Comparison of ENCODE assay signal across 26 cellular contexts in genomic region chr1:196178083-196178635, GRCh38.
DNase-seq lines count a peak whose midpoint lies in the region; ATAC-seq and TF ChIP-seq lines count a peak whose summit lies in the region.
"Had no signal": no experiment of that assay in that cellular context is flagged by ENCODE, and none has a peak within 500 bp of the region (broad histone marks: within the 10 kb centered on the region; RNA-seq: fewer than 3 reads in every experiment).

No MANE protein-coding gene starts in this region.

- no peak overlapping the region for H3K4me2 ChIP-seq in mesendoderm (ENCODE audit: low read length)

- H3K4me3 Mint-ChIP-seq in CD4-positive, alpha-beta T cell = no peak overlapping the region
- H3K4me3 Mint-ChIP-seq: B cell; natural killer cell; stimulated activated naive CD8-positive, alpha-beta T cell treated with anti-CD3 and anti-CD28 coated beads, Interleukin-15, Interleukin-2, amounts not matched to agents 100 ng/mL and 50 ng/mL, for 24 hours had no signal

- H3K27ac Mint-ChIP-seq in CD4-positive, alpha-beta T cell = no peak overlapping the region
- H3K27ac Mint-ChIP-seq: B cell; natural killer cell; stimulated activated naive CD8-positive, alpha-beta T cell treated with anti-CD3 and anti-CD28 coated beads, Interleukin-15, Interleukin-2, amounts not matched to agents 100 ng/mL and 50 ng/mL, for 24 hours had no signal

- TF ChIP-seq CTCF in epithelial cell of esophagus (IDR thresholded peaks at IDR 0.05; ENCODE audit: insufficient read depth, low read depth, low read length, missing control alignments) = no peak
- no peak for TF ChIP-seq CTCF in CD4-positive, alpha-beta T cell (IDR thresholded peaks at IDR 0.05)

- H3K9me3 Mint-ChIP-seq in CD4-positive, alpha-beta T cell = no peaks in the 10 kb centered on the region

- no peaks in the 10 kb centered on the region for H3K9me3 ChIP-seq in CD4-positive, alpha-beta T cell (ENCODE audit: control insufficient read depth, low read length)
- H3K9me3 ChIP-seq: tibial nerve had no signal

- no peak overlapping the region for H4K5ac ChIP-seq in mesendoderm (ENCODE audit: low read length)

- no peak overlapping the region for H3K4ac ChIP-seq in mesendoderm (ENCODE audit: low read depth, low read length)

- H2AK5ac ChIP-seq in mesendoderm (ENCODE audit: low read length) = no peak overlapping the region

- H3K79me2 ChIP-seq in mesendoderm (ENCODE audit: control insufficient read depth, insufficient read depth, low read length) = no peaks in the 10 kb centered on the region

- H2BK15ac ChIP-seq in mesendoderm (replicated peaks; ENCODE audit: low read depth) = no peak overlapping the region

- no peak overlapping the region for H3K9ac ChIP-seq in mesendoderm (ENCODE audit: low read length)

- no peaks in the 10 kb centered on the region for H3K27me3 Mint-ChIP-seq in CD4-positive, alpha-beta T cell
- H3K27me3 Mint-ChIP-seq: B cell; stimulated activated naive CD8-positive, alpha-beta T cell treated with anti-CD3 and anti-CD28 coated beads, Interleukin-15, Interleukin-2, amounts not matched to agents 100 ng/mL and 50 ng/mL, for 24 hours had no signal

- CTCF ChIA-PET in CD4-positive, alpha-beta T cell (lab: Charles Lee) = no interaction called here

- no peaks in the 10 kb centered on the region for H3K36me3 Mint-ChIP-seq in CD4-positive, alpha-beta T cell (ENCODE audit: low read depth)
- H3K36me3 Mint-ChIP-seq: natural killer cell had no signal

- no peak overlapping the region for H3K27ac ChIP-seq in CD4-positive, alpha-beta T cell (ENCODE audit: low read depth, low read length)
- H3K27ac ChIP-seq in mesendoderm (ENCODE audit: low read depth, low read length) = no peak overlapping the region
- H3K27ac ChIP-seq: tibial nerve had no signal

- DNase-seq in NCI-H1417 (lab: John Stamatoyannopoulos, UW) (peak in 2 of 3 experiments; percentile 13 to 58), NCI-H1417 treated with DMSO at 0.1 percent for 48 hours (lab: John Stamatoyannopoulos, UW) (no peak), M059J (ENCODE audit: low read depth) (peak; percentile 75), epithelial cell of esophagus (ENCODE audit: low read depth) (peak; percentile 34), myocyte (ENCODE audit: low read depth) (peak; percentile 18), posterior vena cava (ENCODE audit: low spot score) (no peak), mesendoderm (no peak)
- no peak for DNase-seq in CD4-positive, alpha-beta T cell
- DNase-seq: 8988T; activated CD4-positive, alpha-beta T cell treated with anti-CD3 and anti-CD28 coated beads, Interleukin-2, amount 50 U/mL, for 4 hours; activated naive CD4-positive, alpha-beta T cell treated with anti-CD3 and anti-CD28 coated beads, Interleukin-2, amount 50 U/mL, for 16 hours; amygdala; caudate nucleus; cortex of kidney; GDM1; MM.1S; natural killer cell; NCI-H146; NCI-H2171; NCI-H524; RPMI8226 had no signal

- no peak overlapping the region for H3K18ac ChIP-seq in mesendoderm (ENCODE audit: low read length)

- no peak overlapping the region for H3K23ac ChIP-seq in mesendoderm (ENCODE audit: low read length)

- no peaks in the 10 kb centered on the region for H3K27me3 ChIP-seq in CD4-positive, alpha-beta T cell (ENCODE audit: control insufficient read depth, insufficient read depth, low read length)
- no peaks in the 10 kb centered on the region for H3K27me3 ChIP-seq in mesendoderm (ENCODE audit: insufficient read depth, low read length, poor library complexity)
- H3K27me3 ChIP-seq: tibial nerve had no signal

- H3K79me1 ChIP-seq in mesendoderm (ENCODE audit: low read length) = no peaks in the 10 kb centered on the region

- no peaks in the 10 kb centered on the region for H3K36me3 ChIP-seq in mesendoderm (ENCODE audit: control insufficient read depth, insufficient read depth, low read length)
- H3K36me3 ChIP-seq: tibial nerve had no signal

- no CpG with 5 or more reads among the region's 3 CpGs for WGBS in mesendoderm (ENCODE audit: extremely low coverage, insufficient coverage, low lambda C conversion rate)

- H4K8ac ChIP-seq in mesendoderm (ENCODE audit: low read depth, low read length) = no peak overlapping the region

- H2BK5ac ChIP-seq in mesendoderm (ENCODE audit: low read length) = no peak overlapping the region

- H3K4me1 Mint-ChIP-seq in CD4-positive, alpha-beta T cell (ENCODE audit: low read depth) = no peaks in the 10 kb centered on the region
- H3K4me1 Mint-ChIP-seq: B cell, natural killer cell had no signal

- intact Hi-C loops in CD4-positive, alpha-beta T cell (cut with DNase I, micrococcal nuclease) = no loop called here
- intact Hi-C loops in posterior vena cava (cut with DNase I) = no loop called here

- no peak overlapping the region for H3K56ac ChIP-seq in mesendoderm (ENCODE audit: low read length)

- POLR2A ChIA-PET in CD4-positive, alpha-beta T cell (lab: Charles Lee) = no interaction called here

- H3K4me3 ChIP-seq in epithelial cell of esophagus (ENCODE audit: low read length) (no peak overlapping the region), mesendoderm (ENCODE audit: low read length) (no peak overlapping the region)
- H3K4me3 ChIP-seq: K562, tibial nerve had no signal

- H2BK120ac ChIP-seq in mesendoderm (ENCODE audit: low read depth, low read length) = no peak overlapping the region

- no peak for ATAC-seq in CD4-positive, alpha-beta T cell (ENCODE audit: poor library complexity)
- ATAC-seq: esophagus mucosa, K562, natural killer cell had no signal

- H3K4me1 ChIP-seq in mesendoderm (ENCODE audit: control insufficient read depth, low read depth, low read length) = no peaks in the 10 kb centered on the region
- H3K4me1 ChIP-seq: tibial nerve had no signal

Comparison
In these comparisons a context has a peak if more than half of its experiments do, and no peak if none do; other contexts are left out.
1. DNase-seq: peak in NCI-H1417 (2 of 3), M059J (single experiment), epithelial cell of esophagus (single experiment) and myocyte (single experiment); none in NCI-H1417 treated with DMSO at 0.1 percent for 48 hours (single experiment), CD4-positive, alpha-beta T cell (0 of 10), posterior vena cava (single experiment) and mesendoderm (single experiment).